ENCODE assay signal across 19 cellular contexts in the genomic region with DNA sequence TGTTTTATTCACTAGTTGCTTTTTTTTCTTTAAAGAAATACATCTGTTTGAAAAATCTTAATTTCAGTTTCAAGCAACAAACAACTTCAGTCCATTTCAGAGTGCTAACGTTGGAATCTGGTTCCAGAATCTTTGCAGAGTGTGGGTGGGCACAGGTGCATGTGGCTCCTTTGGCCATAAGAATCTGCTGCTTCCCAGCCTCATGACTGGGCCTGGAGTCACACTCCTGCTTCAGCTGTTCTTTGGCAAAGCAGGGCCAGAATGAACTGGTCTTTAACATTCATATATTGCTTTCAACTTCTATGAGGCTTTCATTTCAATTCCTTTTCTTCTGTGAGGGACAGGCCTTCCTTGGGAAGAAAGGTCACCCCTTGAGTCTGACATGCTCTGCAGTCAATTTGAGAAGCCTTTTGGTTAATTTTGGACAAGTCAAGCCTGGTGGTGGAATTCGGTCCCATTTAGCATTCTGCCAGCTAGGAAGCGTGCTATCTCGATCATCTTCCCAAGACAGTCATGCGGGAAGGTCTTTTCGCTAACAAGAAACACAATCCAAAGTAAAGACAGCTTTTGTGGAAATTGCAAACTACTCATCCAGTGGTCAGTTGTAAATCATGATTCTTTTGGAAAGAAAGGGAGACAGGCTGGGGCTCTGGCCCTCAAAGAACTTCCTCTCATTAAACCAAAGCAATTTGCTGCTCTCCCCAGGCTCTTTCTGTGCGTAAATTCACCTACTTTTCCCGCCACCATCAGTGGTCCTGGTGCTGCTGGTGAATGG. TPM values are rescaled to one million over a fixed set of nuclear protein-coding genes. Genes with fewer than 3 reads are reported as not detected.
"Had no signal": no experiment of that assay in that cellular context is flagged by ENCODE, and none has a peak within 500 bp of the region (broad histone marks: within the 10 kb centered on the region; RNA-seq: fewer than 3 reads in every experiment).

No MANE protein-coding gene starts in this region.

- H3K4me1 Mint-ChIP-seq: activated CD4-positive, alpha-beta memory T cell treated with anti-CD3 and anti-CD28 coated beads, Interleukin-2, amount 10 ng/mL, durations not matched to agents 7 days and 5 days had no signal

- H3K27me3 Mint-ChIP-seq: dendritic cell treated with granulocyte-macrophage colony-stimulating factor and Interleukin-4, amounts not matched to agents 40 ng/mL and 50 ng/mL, for 4 days; progenitor cell of endocrine pancreas had no signal

- DNase-seq: activated CD4-positive, alpha-beta memory T cell treated with anti-CD3 and anti-CD28 coated beads, Interleukin-2, amount 10 ng/mL, durations not matched to agents 7 days and 5 days; activated CD4-positive, alpha-beta T cell treated with anti-CD3 and anti-CD28 coated beads for 4 hours; activated gamma-delta T cell; activated T-cell treated with anti-CD3 and anti-CD28 coated beads, Interleukin-2, amount 50 U/mL, for 4 hours; cerebellar nuclear complex; naive thymus-derived CD8-positive, alpha-beta T cell; right cardiac atrium; small intestine; stimulated activated CD4-positive, alpha-beta T cell treated with anti-CD3 and anti-CD28 coated beads, Interleukin-4, amount 100 ng/mL, for 24 hours; stimulated activated naive CD4-positive, alpha-beta T cell; T-helper 17 cell; WERI-Rb-1 had no signal

- H3K4me3 Mint-ChIP-seq: activated CD4-positive, alpha-beta memory T cell treated with anti-CD3 and anti-CD28 coated beads, Interleukin-2, amount 10 ng/mL, durations not matched to agents 7 days and 5 days; activated T-cell treated with anti-CD3 and anti-CD28 coated beads, Interleukin-2, amount 50 U/mL, for 4 hours; naive thymus-derived CD8-positive, alpha-beta T cell; T-helper 17 cell had no signal

- H3K36me3 ChIP-seq: gastroesophageal sphincter, upper lobe of left lung, WERI-Rb-1 had no signal

- H3K27me3 ChIP-seq: gastroesophageal sphincter, upper lobe of left lung had no signal

- H3K36me3 Mint-ChIP-seq: activated naive CD4-positive, alpha-beta T cell treated with anti-CD3 and anti-CD28 coated beads, Interleukin-2, amount 50 U/mL, for 72 hours; naive thymus-derived CD8-positive, alpha-beta T cell had no signal

- H3K9me3 Mint-ChIP-seq: activated CD4-positive, alpha-beta memory T cell treated with anti-CD3 and anti-CD28 coated beads, Interleukin-2, amount 10 ng/mL, durations not matched to agents 7 days and 5 days; activated naive CD4-positive, alpha-beta T cell treated with anti-CD3 and anti-CD28 coated beads, Interleukin-2, amount 50 U/mL, for 72 hours; activated T-cell treated with anti-CD3 and anti-CD28 coated beads, Interleukin-2, amount 50 U/mL, for 4 hours; dendritic cell treated with granulocyte-macrophage colony-stimulating factor and Interleukin-4, amounts not matched to agents 40 ng/mL and 50 ng/mL, for 4 days; naive thymus-derived CD8-positive, alpha-beta T cell had no signal

- ATAC-seq: activated naive CD4-positive, alpha-beta T cell treated with anti-CD3 and anti-CD28 coated beads, Interleukin-2, amount 50 U/mL, for 72 hours; activated T-cell treated with anti-CD3 and anti-CD28 coated beads, Interleukin-2, amount 50 U/mL, for 4 hours; gastroesophageal sphincter; left lobe of liver; naive thymus-derived CD8-positive, alpha-beta T cell; right cardiac atrium; T-helper 17 cell had no signal

- H3K9me3 ChIP-seq: gastroesophageal sphincter, upper lobe of left lung had no signal

- H3K4me3 ChIP-seq: gastroesophageal sphincter, upper lobe of left lung had no signal

- H3K27ac Mint-ChIP-seq: activated CD4-positive, alpha-beta memory T cell treated with anti-CD3 and anti-CD28 coated beads, Interleukin-2, amount 10 ng/mL, durations not matched to agents 7 days and 5 days; activated naive CD4-positive, alpha-beta T cell treated with anti-CD3 and anti-CD28 coated beads, Interleukin-2, amount 50 U/mL, for 72 hours; naive thymus-derived CD8-positive, alpha-beta T cell; T-helper 17 cell had no signal

- H3K27ac ChIP-seq: gastroesophageal sphincter, upper lobe of left lung, WERI-Rb-1 had no signal

RNA-seq across cellular contexts. Expression of a gene that starts 55.2 kb away (rescaled TPM):
- total RNA-seq: activated CD4-positive, alpha-beta memory T cell treated with anti-CD3 and anti-CD28 coated beads, Interleukin-2, amount 10 ng/mL, durations not matched to agents 7 days and 5 days; lung microvascular endothelial cell; naive thymus-derived CD8-positive, alpha-beta T cell; T-helper 17 cell had no signal
